In genomic region chr12:47900480-47901129, GRCh38 we compare ENCODE assay signal across 9 cellular contexts. TPM values are rescaled to one million over a fixed set of nuclear protein-coding genes. Genes with fewer than 3 reads are reported as not detected.
DNase-seq lines count a peak whose midpoint lies in the region; ATAC-seq lines count a peak whose summit lies in the region.
"Had no signal": no experiment of that assay in that cellular context is flagged by ENCODE, and none has a peak within 500 bp of the region (broad histone marks: within the 10 kb centered on the region; RNA-seq: fewer than 3 reads in every experiment).

No MANE protein-coding gene starts in this region.

- no peaks in the 10 kb centered on the region for H3K36me3 ChIP-seq in CD4-positive, CD25-positive, alpha-beta regulatory T cell (ENCODE audit: control insufficient read depth, insufficient read depth, low read length)
- H3K36me3 ChIP-seq: heart left ventricle had no signal

- peak overlapping the region in 2 of 3 donors; percentile 32 to 60 for H3K27ac Mint-ChIP-seq in CD4-positive, CD25-positive, alpha-beta regulatory T cell
- H3K27ac Mint-ChIP-seq in T-helper 2 cell treated with Interferon-gamma antibody and Interleukin-4, amounts not matched to agents 5 μg/mL and 100 μg/mL, for 36 hours = peak overlapping the region; percentile 44

- no peaks in the 10 kb centered on the region for H3K27me3 Mint-ChIP-seq in CD4-positive, CD25-positive, alpha-beta regulatory T cell
- H3K27me3 Mint-ChIP-seq in T-helper 2 cell treated with Interferon-gamma antibody and Interleukin-4, amounts not matched to agents 5 μg/mL and 100 μg/mL, for 36 hours (ENCODE audit: low read depth) = peaks cover 1% of the 10 kb centered on the region

- peaks cover 60% of the 10 kb centered on the region for H3K4me1 ChIP-seq in CD4-positive, CD25-positive, alpha-beta regulatory T cell (ENCODE audit: control insufficient read depth, insufficient read depth, low read length, poor library complexity, severe bottlenecking)

- H3K4me3 ChIP-seq in CD4-positive, CD25-positive, alpha-beta regulatory T cell (ENCODE audit: low read depth, low read length) = no peak overlapping the region
- H3K4me3 ChIP-seq: heart left ventricle had no signal

- no peaks in the 10 kb centered on the region for H3K9me3 Mint-ChIP-seq in CD4-positive, CD25-positive, alpha-beta regulatory T cell
- no peaks in the 10 kb centered on the region for H3K9me3 Mint-ChIP-seq in T-helper 2 cell treated with Interferon-gamma antibody and Interleukin-4, amounts not matched to agents 5 μg/mL and 100 μg/mL, for 36 hours

- peak overlapping the region in 1 of 4 donors; percentile 86 for H3K4me3 Mint-ChIP-seq in CD4-positive, CD25-positive, alpha-beta regulatory T cell
- H3K4me3 Mint-ChIP-seq in T-helper 2 cell treated with Interferon-gamma antibody and Interleukin-4, amounts not matched to agents 5 μg/mL and 100 μg/mL, for 36 hours = peak overlapping the region; percentile 98

- intact Hi-C loops in left colon (cut with DNase I, micrococcal nuclease) = loop anchor here in 1 of 2 donors (10.0 kb wide), 1 partner anchor 54 kb away; no protein-coding TSS in a partner anchor

- H3K9me3 ChIP-seq in CD4-positive, CD25-positive, alpha-beta regulatory T cell (ENCODE audit: control insufficient read depth in 2 of 2, low read length in 2 of 2) = no peaks in the 10 kb centered on the region
- H3K9me3 ChIP-seq: heart left ventricle had no signal

- no peaks in the 10 kb centered on the region for H3K27me3 ChIP-seq in CD4-positive, CD25-positive, alpha-beta regulatory T cell (ENCODE audit: control insufficient read depth, insufficient read depth, low read length)

- H3K4me1 Mint-ChIP-seq in CD4-positive, CD25-positive, alpha-beta regulatory T cell = peaks cover 0 to 69% (median 26%) of the 10 kb centered on the region in 4 donors
- H3K4me1 Mint-ChIP-seq in T-helper 2 cell treated with Interferon-gamma antibody and Interleukin-4, amounts not matched to agents 5 μg/mL and 100 μg/mL, for 36 hours (ENCODE audit: low read depth) = peaks cover 82% of the 10 kb centered on the region

- no peak overlapping the region for H3K27ac ChIP-seq in CD4-positive, CD25-positive, alpha-beta regulatory T cell (ENCODE audit: insufficient read depth, low read length, poor library complexity, severe bottlenecking)

- H3K36me3 Mint-ChIP-seq in CD4-positive, CD25-positive, alpha-beta regulatory T cell = no peaks in the 10 kb centered on the region
- H3K36me3 Mint-ChIP-seq in T-helper 2 cell treated with Interferon-gamma antibody and Interleukin-4, amounts not matched to agents 5 μg/mL and 100 μg/mL, for 36 hours (ENCODE audit: low read depth) = peaks cover 42% of the 10 kb centered on the region

- DNase-seq in CD4-positive, CD25-positive, alpha-beta regulatory T cell = peak in 1 of 3 donors; percentile 28
- DNase-seq in T-helper 2 cell treated with Interferon-gamma antibody and Interleukin-4, amounts not matched to agents 5 μg/mL and 100 μg/mL, for 36 hours (ENCODE audit: low spot score) = no peak
- peak; percentile 59 to 84 for DNase-seq in left colon
- DNase-seq: heart left ventricle had no signal

- ATAC-seq in CD4-positive, CD25-positive, alpha-beta regulatory T cell (ENCODE audit: low read depth in 2 of 2) = no peak
- ATAC-seq in GM19351 (IDR thresholded peaks at IDR 0.05; ENCODE audit: unreplicated experiment) = peak; percentile 34
- ATAC-seq in left colon = peak; percentile 25
- no peak for ATAC-seq in GM21526 (IDR thresholded peaks at IDR 0.05; ENCODE audit: low FRiP score, unreplicated experiment)
- ATAC-seq in HG02623 (IDR thresholded peaks at IDR 0.05; ENCODE audit: unreplicated experiment) = no peak
- no peak for ATAC-seq in HG02763 (IDR thresholded peaks at IDR 0.05; ENCODE audit: unreplicated experiment)
- ATAC-seq in HG02938 (IDR thresholded peaks at IDR 0.05; ENCODE audit: unreplicated experiment) = no peak

RNA-seq across cellular contexts. Expression of gene VDR, which starts 4.2 kb away (rescaled TPM):
- total RNA-seq in CD4-positive, CD25-positive, alpha-beta regulatory T cell = 2.9 TPM
- 1 to 10 TPM; 1.6 to 4.5 (median 2.5) TPM for polyA plus RNA-seq in CD4-positive, CD25-positive, alpha-beta regulatory T cell
- 100 to 1,000 TPM; 143 to 154 TPM for total RNA-seq in left colon

Comparison
In these comparisons a context has a peak if more than half of its experiments do, and no peak if none do; other contexts are left out.
1. ATAC-seq: peak in GM19351 (single experiment) and left colon (single experiment); none in CD4-positive, CD25-positive, alpha-beta regulatory T cell (0 of 2), GM21526 (single experiment), HG02623 (single experiment), HG02763 (single experiment) and HG02938 (single experiment).
2. RNA of gene VDR, which starts 4.2 kb away (total RNA-seq): 143 to 154 TPM in left colon; 2.9 TPM in CD4-positive, CD25-positive, alpha-beta regulatory T cell (single experiment); every median in the first group is over 10 times any median in the second.